24 cellular contexts compared by ENCODE assay signal in the genomic region with DNA sequence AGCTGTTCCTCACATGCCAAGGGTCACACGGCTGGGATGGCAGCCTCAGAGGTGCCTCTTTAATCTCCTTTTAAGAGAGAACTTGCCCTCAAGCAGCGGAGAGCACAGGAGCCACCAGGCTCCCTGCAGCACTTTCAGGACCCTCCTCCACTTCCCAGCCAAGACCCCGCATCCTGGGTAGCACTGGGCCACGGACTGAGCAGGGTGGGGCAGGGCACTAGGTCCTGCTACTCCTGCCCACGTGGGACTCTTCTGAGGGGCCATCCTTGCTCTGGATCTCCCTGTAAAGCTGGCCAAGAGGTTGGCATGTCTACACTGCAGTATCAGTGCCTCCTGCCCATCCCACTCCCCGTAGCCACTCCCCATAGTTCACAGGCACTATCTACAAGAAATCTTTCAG.
"Had no signal": no experiment of that assay in that cellular context is flagged by ENCODE, and none has a peak within 500 bp of the region (broad histone marks: within the 10 kb centered on the region; RNA-seq: fewer than 3 reads in every experiment).

No MANE protein-coding gene starts in this region.

- H3K4me1 Mint-ChIP-seq: activated naive CD8-positive, alpha-beta T cell treated with anti-CD3 and anti-CD28 coated beads for 36 hours; central memory CD8-positive, alpha-beta T cell; stimulated activated effector memory CD8-positive, alpha-beta T cell treated with anti-CD3 and anti-CD28 coated beads, Interleukin-12 subunit alpha, Interleukin-12 subunit beta, amount 100 ng/mL, for 72 hours had no signal

- H3K27ac Mint-ChIP-seq: activated naive CD8-positive, alpha-beta T cell treated with anti-CD3 and anti-CD28 coated beads for 36 hours; mesothelial cell of epicardium; naive thymus-derived CD4-positive, alpha-beta T cell; stimulated activated effector memory CD8-positive, alpha-beta T cell treated with anti-CD3 and anti-CD28 coated beads, Interleukin-12 subunit alpha, Interleukin-12 subunit beta, amount 100 ng/mL, for 72 hours; stimulated activated naive CD8-positive, alpha-beta T cell treated with anti-CD3 and anti-CD28 coated beads, Interleukin-15, Interleukin-2, amounts not matched to agents 100 ng/mL and 50 ng/mL, for 24 hours; type B pancreatic cell had no signal

- H3K4me3 Mint-ChIP-seq: activated naive CD8-positive, alpha-beta T cell treated with anti-CD3 and anti-CD28 coated beads for 36 hours; central memory CD8-positive, alpha-beta T cell; mesothelial cell of epicardium; naive thymus-derived CD4-positive, alpha-beta T cell; stimulated activated effector memory CD8-positive, alpha-beta T cell treated with anti-CD3 and anti-CD28 coated beads, Interleukin-12 subunit alpha, Interleukin-12 subunit beta, amount 100 ng/mL, for 72 hours; stimulated activated naive CD8-positive, alpha-beta T cell treated with anti-CD3 and anti-CD28 coated beads, Interleukin-15, Interleukin-2, amounts not matched to agents 100 ng/mL and 50 ng/mL, for 24 hours; type B pancreatic cell had no signal

- H3K4me1 ChIP-seq: vagina had no signal

- H3K9me3 ChIP-seq: ascending aorta, esophagus squamous epithelium, left ventricle myocardium inferior, right atrium auricular region, thoracic aorta, vagina had no signal

- H3K27me3 Mint-ChIP-seq: activated naive CD8-positive, alpha-beta T cell treated with anti-CD3 and anti-CD28 coated beads for 36 hours; stimulated activated naive CD8-positive, alpha-beta T cell treated with anti-CD3 and anti-CD28 coated beads, Interleukin-15, Interleukin-2, amounts not matched to agents 100 ng/mL and 50 ng/mL, for 24 hours had no signal

- H3K9me3 Mint-ChIP-seq: activated naive CD8-positive, alpha-beta T cell treated with anti-CD3 and anti-CD28 coated beads for 36 hours; central memory CD8-positive, alpha-beta T cell; mesothelial cell of epicardium; stimulated activated effector memory CD8-positive, alpha-beta T cell treated with anti-CD3 and anti-CD28 coated beads, Interleukin-12 subunit alpha, Interleukin-12 subunit beta, amount 100 ng/mL, for 72 hours; stimulated activated naive CD8-positive, alpha-beta T cell treated with anti-CD3 and anti-CD28 coated beads, Interleukin-15, Interleukin-2, amounts not matched to agents 100 ng/mL and 50 ng/mL, for 24 hours had no signal

- H3K27ac ChIP-seq: ascending aorta, epithelial cell of prostate, esophagus squamous epithelium, left ventricle myocardium inferior, right atrium auricular region, thoracic aorta, vagina, VCaP had no signal

- H3K27me3 ChIP-seq: ascending aorta, right atrium auricular region, vagina had no signal

- H3K36me3 ChIP-seq: ascending aorta, esophagus squamous epithelium, left ventricle myocardium inferior, right atrium auricular region, thoracic aorta, vagina had no signal

- H3K36me3 Mint-ChIP-seq: activated naive CD8-positive, alpha-beta T cell treated with anti-CD3 and anti-CD28 coated beads for 36 hours; mesothelial cell of epicardium; naive thymus-derived CD4-positive, alpha-beta T cell; stimulated activated effector memory CD8-positive, alpha-beta T cell treated with anti-CD3 and anti-CD28 coated beads, Interleukin-12 subunit alpha, Interleukin-12 subunit beta, amount 100 ng/mL, for 72 hours; type B pancreatic cell had no signal

- DNase-seq: activated CD4-positive, alpha-beta T cell treated with anti-CD3 and anti-CD28 coated beads for 4 hours; activated CD4-positive, alpha-beta T cell treated with anti-CD3 and anti-CD28 coated beads, Interleukin-2, amount 50 U/mL, for 4 hours; activated effector memory CD4-positive, alpha-beta T cell treated with Interleukin-2 at 50 U/mL for 16 hours; activated naive CD4-positive, alpha-beta T cell treated with Interleukin-2 at 50 U/mL for 16 hours; activated naive CD8-positive, alpha-beta T cell treated with anti-CD3 and anti-CD28 coated beads for 36 hours; dermis blood vessel endothelial cell; effector CD4-positive, alpha-beta T cell; esophagus squamous epithelium; islet precursor cell; left ventricle myocardium inferior; naive thymus-derived CD4-positive, alpha-beta T cell; nucleus accumbens; stimulated activated CD4-positive, alpha-beta T cell treated with anti-CD3 and anti-CD28 coated beads, Interleukin-4, amount 100 ng/mL, for 24 hours had no signal

- ATAC-seq: naive thymus-derived CD4-positive, alpha-beta T cell; stimulated activated effector memory CD8-positive, alpha-beta T cell treated with anti-CD3 and anti-CD28 coated beads, Interleukin-12 subunit alpha, Interleukin-12 subunit beta, amount 100 ng/mL, for 72 hours had no signal

- H3K4me3 ChIP-seq: ascending aorta, esophagus squamous epithelium, left ventricle myocardium inferior, right atrium auricular region, thoracic aorta, vagina had no signal
